ENCODE assay signal across 8 cellular contexts in genomic region chr1:52702886-52703787, GRCh38. TPM values are rescaled to one million over a fixed set of nuclear protein-coding genes. Genes with fewer than 3 reads are reported as not detected.
DNase-seq lines count a peak whose midpoint lies in the region; ATAC-seq and TF ChIP-seq lines count a peak whose summit lies in the region.

No MANE protein-coding gene starts in this region.

- H3K4me3 ChIP-seq in brain microvascular endothelial cell (ENCODE audit: low read depth, low read length) (peak overlapping the region; percentile 69), iPS DF 6.9 (ENCODE audit: low read length) (peak overlapping the region; percentile 33; the same call in 1 of the 2 replicates)

- intact Hi-C loops in sciatic nerve (cut with DNase I): no loop called here

- no peaks in the 10 kb centered on the region for H3K4me1 ChIP-seq in iPS DF 6.9 (ENCODE audit: control insufficient read depth, insufficient read depth, low read length)

- POLR2A ChIA-PET in GM10248 (lab: Yijun Ruan, JAX): interaction anchor here (0.6 kb wide), 2 partner anchors 85 to 171 kb away, joined by 4 to 5 read pairs; no protein-coding TSS in a partner anchor

- H3K9me3 ChIP-seq in iPS DF 6.9 (ENCODE audit: control insufficient read depth, insufficient read depth, low read length): no peaks in the 10 kb centered on the region

- WGBS in iPS DF 6.9 (ENCODE audit: insufficient coverage, insufficient read length): no CpG with 5 or more reads among the region's 35 CpGs

- H3K27me3 ChIP-seq in brain microvascular endothelial cell (replicated peaks): no peaks in the 10 kb centered on the region
- H3K27me3 ChIP-seq in iPS DF 6.9 (ENCODE audit: control insufficient read depth, insufficient read depth, low read length): no peaks in the 10 kb centered on the region

- in situ Hi-C loops in brain microvascular endothelial cell (cut with HindIII; ENCODE audit: low pct_ligation_motif_present, low sequenced_read_pairs): no loop called here

- H3K36me3 ChIP-seq in brain microvascular endothelial cell (replicated peaks): no peaks in the 10 kb centered on the region
- no peaks in the 10 kb centered on the region for H3K36me3 ChIP-seq in iPS DF 6.9 (ENCODE audit: control insufficient read depth, insufficient read depth, low read length)

- TF ChIP-seq CTCF in GM10248 (IDR thresholded peaks at IDR 0.05; ENCODE audit: control extremely low read depth, extremely low read depth, low read depth, missing control alignments): no peak
- TF ChIP-seq CTCF in brain microvascular endothelial cell (IDR thresholded peaks at IDR 0.05; ENCODE audit: low read depth, low read length, missing control alignments): no peak

- H3K27ac ChIP-seq in brain microvascular endothelial cell (no peak overlapping the region), iPS DF 6.9 (ENCODE audit: low read length) (no peak overlapping the region)

- CTCF ChIA-PET in GM10248 (lab: Yijun Ruan, JAX): interaction anchor here (0.9 to 1.2 kb wide), 4 partner anchors 12 to 77 kb away, joined by 3 read pairs; no protein-coding TSS in a partner anchor

- ATAC-seq in HG02623 (IDR thresholded peaks at IDR 0.05; ENCODE audit: unreplicated experiment) (peak; percentile 75), sciatic nerve (peak; percentile 95)

- DNase-seq in GM10248 (ENCODE audit: extremely low spot score): peak; percentile 90
- DNase-seq in NCI-H1417 treated with DMSO at 0.1 percent for 48 hours (lab: John Stamatoyannopoulos, UW): peak; percentile 56
- DNase-seq in UCSD-AML1 (lab: John Stamatoyannopoulos, UW; ENCODE audit: unreplicated experiment): peak; percentile 84
- DNase-seq in brain microvascular endothelial cell: peak; percentile 87
- DNase-seq in iPS DF 6.9 (ENCODE audit: low read depth, low spot score): peak; percentile 92
- peak; percentile 90 for DNase-seq in sciatic nerve (ENCODE audit: low spot score)
- DNase-seq in NCI-H146 treated with DMSO at 0.1 percent for 48 hours (lab: John Stamatoyannopoulos, UW; ENCODE audit: unreplicated experiment): no peak

RNA-seq across cellular contexts. Expression of gene COA7, which starts 5.0 kb away (rescaled TPM):
- 11.3 TPM for total RNA-seq in sciatic nerve

RNA-seq across cellular contexts. Expression of gene ZYG11B, which starts 23.1 kb away (rescaled TPM):
- 36.4 TPM for total RNA-seq in sciatic nerve
